ENCODE assay signal across 1 cellular context in the genomic region with DNA sequence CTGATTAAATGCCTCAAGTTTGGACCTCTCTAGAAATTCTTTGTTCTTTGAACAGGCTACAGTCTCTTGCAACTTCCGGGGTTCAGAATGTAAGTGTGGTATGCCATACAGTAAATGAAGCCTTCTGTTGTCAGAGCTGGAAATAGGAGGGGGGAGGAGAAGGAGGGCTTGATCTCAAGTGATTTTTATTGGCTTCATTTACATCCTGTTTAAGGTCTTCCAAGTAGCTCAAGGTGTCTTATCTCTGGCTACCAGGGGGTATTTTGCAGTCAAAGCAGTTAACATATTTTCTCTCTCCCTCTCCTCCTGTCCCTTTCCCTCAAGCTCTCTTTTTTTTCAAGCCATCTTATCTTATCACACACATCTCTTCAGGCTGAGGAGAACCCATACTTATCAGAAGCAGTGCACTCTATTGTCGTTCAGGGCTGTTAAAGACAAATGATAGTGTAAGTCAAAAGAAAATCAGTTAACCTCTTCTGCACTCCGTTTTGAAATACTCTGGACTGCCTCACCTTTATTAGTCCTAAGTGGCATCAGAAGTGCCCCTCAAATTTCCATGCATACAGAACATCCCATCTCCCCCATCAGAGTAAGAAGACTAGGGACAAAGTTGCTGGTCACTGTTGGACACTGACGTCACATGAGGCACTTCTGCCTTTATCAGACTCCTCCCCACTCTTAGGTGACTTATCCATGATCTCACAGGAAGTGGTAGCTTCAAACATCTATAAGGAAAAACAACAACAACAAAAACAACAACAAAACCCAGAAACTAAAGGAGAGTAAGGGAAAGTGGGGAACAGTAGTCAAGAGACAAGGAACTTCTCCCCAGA.
TF ChIP-seq lines count a peak whose summit lies in the region.

No MANE protein-coding gene starts in this region.

TF ChIP-seq in HEK293, 187 proteins besides CTCF, POLR2A, EP300 and RAD21 (continued from another document):
- TF ChIP-seq, protein P1, sequence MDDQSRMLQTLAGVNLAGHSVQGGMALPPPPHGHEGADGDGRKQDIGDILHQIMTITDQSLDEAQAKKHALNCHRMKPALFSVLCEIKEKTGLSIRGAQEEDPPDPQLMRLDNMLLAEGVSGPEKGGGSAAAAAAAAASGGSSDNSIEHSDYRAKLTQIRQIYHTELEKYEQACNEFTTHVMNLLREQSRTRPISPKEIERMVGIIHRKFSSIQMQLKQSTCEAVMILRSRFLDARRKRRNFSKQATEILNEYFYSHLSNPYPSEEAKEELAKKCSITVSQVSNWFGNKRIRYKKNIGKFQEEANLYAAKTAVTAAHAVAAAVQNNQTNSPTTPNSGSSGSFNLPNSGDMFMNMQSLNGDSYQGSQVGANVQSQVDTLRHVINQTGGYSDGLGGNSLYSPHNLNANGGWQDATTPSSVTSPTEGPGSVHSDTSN (CRISPR knock-in tag; IDR thresholded peaks at IDR 0.05), result no peak
TF ChIP-seq in HEK293: peak in this region for 10.
